In genomic region chr1:231385118-231385748, GRCh38 we compare ENCODE assay signal across 27 cellular contexts. TPM values are rescaled to one million over a fixed set of nuclear protein-coding genes. Genes with fewer than 3 reads are reported as not detected.
A peak's percentile ranks its signal among the peaks of the same experiment; 100 is the strongest.
DNase-seq lines count a peak whose midpoint lies in the region; ATAC-seq, FAIRE-seq and TF ChIP-seq lines count a peak whose summit lies in the region.
"Had no signal": no experiment of that assay in that cellular context is flagged by ENCODE, and none has a peak within 500 bp of the region (broad histone marks: within the 10 kb centered on the region; RNA-seq: fewer than 3 reads in every experiment).

No MANE protein-coding gene starts in this region.

- H3K27me3 ChIP-seq in HepG2 (ENCODE audit: control insufficient read depth in 1 of 2, insufficient read depth in 2 of 2, low read length in 2 of 2), result no peaks in the 10 kb centered on the region
- no peaks in the 10 kb centered on the region for H3K27me3 ChIP-seq in osteoblast (ENCODE audit: insufficient read depth, low read length)
- H3K27me3 ChIP-seq: BLaER1 had no signal

- DNase-seq in A549 (ENCODE audit: low read depth in 1 of 2, low spot score in 1 of 2) (no peak), HuH-7.5 (ENCODE audit: low spot score) (peak; percentile 27), T47D (ENCODE audit: low read depth in 1 of 2, low spot score in 1 of 2) (peak; percentile 39 to 83), HepG2 (ENCODE audit: low spot score) (peak; percentile 43), type B pancreatic cell (ENCODE audit: extremely low spot score, unreplicated experiment) (no peak), osteoblast (ENCODE audit: insufficient read length, low spot score, missing footprints) (no peak)
- DNase-seq in activated effector memory CD4-positive, alpha-beta T cell treated with Interleukin-2 at 50 U/mL for 16 hours, result no peak
- no peak for DNase-seq in effector memory CD8-positive, alpha-beta T cell
- DNase-seq: activated CD4-positive, alpha-beta T cell treated with anti-CD3 and anti-CD28 coated beads, Interleukin-2, amount 10 ng/mL, durations not matched to agents 7 days and 5 days; Caco-2; EL; endodermal cell; left ventricle myocardium superior; NCI-H1436 treated with DMSO at 0.1 percent for 48 hours; NCI-H774; stimulated activated CD4-positive, alpha-beta T cell treated with anti-CD3 and anti-CD28 coated beads, Interleukin-1b, Interleukin-23, amount 100 ng/mL, for 48 hours; substantia nigra had no signal

- TF ChIP-seq RAD21 in A549 (conservative IDR thresholded peaks at IDR 0.05 in 1 of 2, IDR thresholded peaks at IDR 0.05 in 1 of 2) (no peak), HepG2 (CRISPR knock-in tag; IDR thresholded peaks at IDR 0.05) (no peak)

- peaks cover 95% of the 10 kb centered on the region for H3K4me1 ChIP-seq in A549
- H3K4me1 ChIP-seq in HepG2 (ENCODE audit: insufficient read depth, low read length), result peaks cover 63% of the 10 kb centered on the region
- peaks cover 12% of the 10 kb centered on the region for H3K4me1 ChIP-seq in osteoblast (ENCODE audit: insufficient read depth, low read length)
- H3K4me1 ChIP-seq: BLaER1, prostate gland had no signal

- no peaks in the 10 kb centered on the region for H3K9me3 ChIP-seq in A549
- H3K9me3 ChIP-seq in HepG2 (ENCODE audit: low read length), result no peaks in the 10 kb centered on the region
- no peaks in the 10 kb centered on the region for H3K9me3 ChIP-seq in osteoblast (ENCODE audit: low read depth, low read length)
- H3K9me3 ChIP-seq: Caco-2, prostate gland had no signal

- H3K27ac Mint-ChIP-seq in type B pancreatic cell, result no peak overlapping the region
- no peak overlapping the region for H3K27ac Mint-ChIP-seq in effector memory CD8-positive, alpha-beta T cell
- H3K27ac Mint-ChIP-seq: activated CD4-positive, alpha-beta T cell treated with anti-CD3 and anti-CD28 coated beads, Interleukin-2, amount 10 ng/mL, durations not matched to agents 7 days and 5 days; activated naive CD8-positive, alpha-beta T cell; endodermal cell; T-helper 1 cell treated with Interleukin-12 subunit alpha and Interleukin-12 subunit beta and Interleukin-4 antibody, amounts not matched to agents 30 μg/mL and 1 μg/mL, for 36 hours had no signal

- peaks cover 75% of the 10 kb centered on the region for H4K20me1 ChIP-seq in HepG2 (ENCODE audit: insufficient read depth, low read length)
- peaks cover 16% of the 10 kb centered on the region for H4K20me1 ChIP-seq in osteoblast (ENCODE audit: insufficient read depth, low read length)

- H3K4me2 ChIP-seq in A549, result peak overlapping the region; percentile 43
- peak overlapping the region; percentile 5 for H3K4me2 ChIP-seq in HepG2 (ENCODE audit: low read depth, low read length)
- H3K4me2 ChIP-seq in osteoblast (ENCODE audit: insufficient read depth, low read length), result no peak overlapping the region
- H3K4me2 ChIP-seq: BLaER1 had no signal

- FAIRE-seq in A549 (lab: Jason Lieb, UNC) (no peak), HepG2 (lab: Jason Lieb, UNC) (peak; percentile 37)
- FAIRE-seq: GM18507, H54, urothelium cell line had no signal

- POLR2A ChIA-PET in A549 (lab: Yijun Ruan, JAX) (interaction anchor here (1.2 kb wide), 1 partner anchor 36 kb away, joined by 3 read pairs; no protein-coding TSS in a partner anchor), HepG2 (lab: Yijun Ruan, JAX) (interaction anchor here (0.6 to 1.6 kb wide), 2 partner anchors 143 to 147 kb away, joined by 3 read pairs; partner anchors contain the start of gene TSNAX)

- H3K36me3 Mint-ChIP-seq in type B pancreatic cell, result peaks cover 9% of the 10 kb centered on the region
- peaks cover 9% of the 10 kb centered on the region for H3K36me3 Mint-ChIP-seq in effector memory CD8-positive, alpha-beta T cell (ENCODE audit: insufficient read depth)

- CTCF ChIA-PET in A549 (lab: Yijun Ruan, JAX), result interaction anchor here (0.9 to 2.5 kb wide), 3 partner anchors 23 to 36 kb away, joined by 3 to 8 read pairs (median 7); no protein-coding TSS in a partner anchor
- CTCF ChIA-PET in HepG2 (lab: Yijun Ruan, JAX; ENCODE audit: low intra/inter-chr PET ratio, low total read pairs), result no interaction called here

- no peaks in the 10 kb centered on the region for H3K27me3 Mint-ChIP-seq in type B pancreatic cell
- H3K27me3 Mint-ChIP-seq in effector memory CD8-positive, alpha-beta T cell, result no peaks in the 10 kb centered on the region
- H3K27me3 Mint-ChIP-seq: activated CD4-positive, alpha-beta T cell treated with anti-CD3 and anti-CD28 coated beads, Interleukin-2, amount 10 ng/mL, durations not matched to agents 7 days and 5 days; activated naive CD8-positive, alpha-beta T cell had no signal

- TF ChIP-seq POLR2A in A549 (IDR thresholded peaks at IDR 0.05; ENCODE audit: low read length) (no peak), HepG2 (IDR thresholded peaks at IDR 0.05; ENCODE audit: insufficient read depth in 1 of 2, low read depth in 2 of 2, low read length in 2 of 2) (no peak)

- no peak overlapping the region for H3K9ac ChIP-seq in HepG2 (ENCODE audit: insufficient read depth, low read depth, low read length)
- H3K9ac ChIP-seq: BLaER1 had no signal

- H3K4me1 Mint-ChIP-seq in type B pancreatic cell (ENCODE audit: unreplicated experiment), result peaks cover 4% of the 10 kb centered on the region
- H3K4me1 Mint-ChIP-seq in effector memory CD8-positive, alpha-beta T cell (ENCODE audit: low read depth in 2 of 2), result peaks cover 17 to 35% of the 10 kb centered on the region in 2 donors
- H3K4me1 Mint-ChIP-seq: neural crest cell had no signal

- H3K36me3 ChIP-seq in HepG2 (replicated peaks in 1 of 2; ENCODE audit: control insufficient read depth in 1 of 2, insufficient read depth in 2 of 2, low read length in 2 of 2) (peaks cover 2 to 24% of the 10 kb centered on the region in 2 experiments), osteoblast (ENCODE audit: insufficient read depth, low read length) (no peaks in the 10 kb centered on the region)
- H3K36me3 ChIP-seq: prostate gland had no signal

- in situ Hi-C loops in T47D (cut with HindIII; ENCODE audit: low pct_unique_long_range_greater_than_20kb, low sequenced_read_pairs) (no loop called here), HepG2 (cut with HindIII; ENCODE audit: extremely low pct_ligation_motif_present, low pct_unique_long_range_greater_than_20kb) (no loop called here)

- peak overlapping the region; percentile 9 to 65; a peak in 3 of 6 replicates for H3K27ac ChIP-seq in A549
- H3K27ac ChIP-seq in HepG2 (ENCODE audit: extremely low read length, insufficient read depth, low read length), result peak overlapping the region; percentile 0
- H3K27ac ChIP-seq in osteoblast (ENCODE audit: low read depth, low read length), result no peak overlapping the region
- H3K27ac ChIP-seq: BLaER1, prostate gland, VCaP had no signal

- no peak overlapping the region for H3K4me3 Mint-ChIP-seq in type B pancreatic cell
- H3K4me3 Mint-ChIP-seq in effector memory CD8-positive, alpha-beta T cell, result no peak overlapping the region
- H3K4me3 Mint-ChIP-seq: activated CD4-positive, alpha-beta T cell treated with anti-CD3 and anti-CD28 coated beads, Interleukin-2, amount 10 ng/mL, durations not matched to agents 7 days and 5 days; activated naive CD8-positive, alpha-beta T cell; endodermal cell; neural crest cell; T-helper 1 cell treated with Interleukin-12 subunit alpha and Interleukin-12 subunit beta and Interleukin-4 antibody, amounts not matched to agents 30 μg/mL and 1 μg/mL, for 36 hours had no signal

- no peaks in the 10 kb centered on the region for H3K9me3 Mint-ChIP-seq in type B pancreatic cell
- H3K9me3 Mint-ChIP-seq in effector memory CD8-positive, alpha-beta T cell, result no peaks in the 10 kb centered on the region
- H3K9me3 Mint-ChIP-seq: activated CD4-positive, alpha-beta T cell treated with anti-CD3 and anti-CD28 coated beads, Interleukin-2, amount 10 ng/mL, durations not matched to agents 7 days and 5 days; endodermal cell; neural crest cell; T-helper 1 cell treated with Interleukin-12 subunit alpha and Interleukin-12 subunit beta and Interleukin-4 antibody, amounts not matched to agents 30 μg/mL and 1 μg/mL, for 36 hours had no signal

- TF ChIP-seq CTCF in A549 (IDR thresholded peaks at IDR 0.05) (no peak), HepG2 (CRISPR knock-in tag; IDR thresholded peaks at IDR 0.05) (no peak), type B pancreatic cell (conservative IDR thresholded peaks at IDR 0.05) (no peak), osteoblast (IDR thresholded peaks at IDR 0.05; ENCODE audit: extremely low read depth, low read depth, low read length) (no peak)

- H3K79me2 ChIP-seq in HepG2 (ENCODE audit: insufficient read depth, low read length), result peaks cover 95% of the 10 kb centered on the region
- peaks cover 69% of the 10 kb centered on the region for H3K79me2 ChIP-seq in osteoblast (ENCODE audit: insufficient read depth, low read length)

- H2AFZ ChIP-seq in HepG2 (ENCODE audit: low read length) (no peak overlapping the region), osteoblast (ENCODE audit: low read length) (no peak overlapping the region)

- TF ChIP-seq EP300 in A549 (IDR thresholded peaks at IDR 0.05) (no peak), HepG2 (IDR thresholded peaks at IDR 0.05; ENCODE audit: low read depth in 2 of 2, low read length in 2 of 2) (no peak; a peak in 1 of 4 replicates), HepG2 (CRISPR knock-in tag; IDR thresholded peaks at IDR 0.05; ENCODE audit: borderline replicate concordance) (no peak)

- no peak overlapping the region for H3K4me3 ChIP-seq in A549
- no peak overlapping the region for H3K4me3 ChIP-seq in HepG2 (replicated peaks in 1 of 3; ENCODE audit: insufficient read depth in 1 of 3, low read depth in 2 of 3, low read length in 3 of 3)
- H3K4me3 ChIP-seq in osteoblast (ENCODE audit: insufficient read depth, low read length), result no peak overlapping the region
- H3K4me3 ChIP-seq: BLaER1, prostate gland, skin epidermis had no signal

- BruUV-seq in HepG2 (replicated peaks; lab: Mats Ljungman, UMichigan), result no TSS peak

- intact Hi-C loops in HepG2 (cut with micrococcal nuclease; ENCODE audit: unreplicated experiment), result no loop called here

- 48% methylated on average over 3 of the region's 3 CpGs for WGBS in A549 (ENCODE audit: missing lambda C conversion rate)
- WGBS in HepG2 (ENCODE audit: low lambda C conversion rate), result 60% methylated on average over 3 of the region's 3 CpGs

- peak; percentile 35 to 43; a peak in 3 of 6 replicates for ATAC-seq in A549
- peak; percentile 71 for ATAC-seq in HepG2
- ATAC-seq in effector memory CD8-positive, alpha-beta T cell (replicated peaks), result no peak
- ATAC-seq: left ventricle myocardium superior had no signal

RNA-seq across cellular contexts. Expression of gene EGLN1, which starts 36.9 kb away (rescaled TPM):
- 114 and 156 TPM in 2 replicates for polyA plus RNA-seq in A549 (2011; rRNA removed)
- 21.0 and 24.8 TPM in 2 replicates for polyA plus RNA-seq in A549 (2012; cell fraction: cytosol; rRNA removed)
- 13.2 and 15.3 TPM in 2 replicates for polyA plus RNA-seq in A549 (2012; cell fraction: nucleus; rRNA removed)
- 55.2 to 58.7 TPM (median 57.7 TPM) in 3 replicates for polyA plus RNA-seq in A549 (2017; fragmentation: RNase III; extraction: RNeasy Plus Mini Kit Qiagen cat#74134 plus additional on column Dnase treatment)
- polyA minus RNA-seq in A549 (2011; rRNA and poly(A)+ RNA removed), result 48.9 and 52.9 TPM in 2 replicates
- total RNA-seq in HepG2 (2016; rRNA removed; fragmentation: Illumina TruSeq; extraction: Trizol), result 34.4 and 38.2 TPM in 2 replicates
- 5.4 and 8.9 TPM in 2 replicates for total RNA-seq in HepG2 (2016; cell fraction: cytosol; rRNA removed; fragmentation: Illumina TruSeq; extraction: Trizol; ENCODE audit: low read depth)
- total RNA-seq in HepG2 (2016; cell fraction: insoluble cytoplasmic fraction; rRNA removed; fragmentation: Illumina TruSeq; extraction: Trizol), result 35.4 and 39.1 TPM in 2 replicates
- 24.6 TPM in 2 replicates for total RNA-seq in HepG2 (2016; cell fraction: membrane; rRNA removed; fragmentation: Illumina TruSeq; extraction: Trizol)
- total RNA-seq in HepG2 (2016; cell fraction: nucleus; rRNA removed; fragmentation: Illumina TruSeq; extraction: Trizol), result 18.5 and 19.0 TPM in 2 replicates
- polyA plus RNA-seq in HepG2 (2011; rRNA removed), result 34.0 and 44.1 TPM in 2 replicates
- 14.2 and 22.5 TPM in 2 replicates for polyA plus RNA-seq in HepG2 (2011; cell fraction: cytosol; rRNA removed)
- polyA plus RNA-seq in HepG2 (2011; cell fraction: nucleus; rRNA removed), result 10.6 and 13.2 TPM in 2 replicates
- polyA plus RNA-seq in HepG2 (2012), result 42.4 and 51.8 TPM in 2 replicates
- polyA plus RNA-seq in HepG2 (2016; cell fraction: cytosol; fragmentation: Illumina TruSeq; extraction: Trizol; ENCODE audit: low read depth), result 3.9 and 5.0 TPM in 2 replicates
- polyA plus RNA-seq in HepG2 (2016; cell fraction: insoluble cytoplasmic fraction; fragmentation: Illumina TruSeq; extraction: Trizol; ENCODE audit: low read depth), result 29.2 and 31.8 TPM in 2 replicates
- 12.2 and 13.6 TPM in 2 replicates for polyA plus RNA-seq in HepG2 (2016; cell fraction: membrane; fragmentation: Illumina TruSeq; extraction: Trizol; ENCODE audit: low read depth)
- 14.1 and 15.7 TPM in 2 replicates for polyA plus RNA-seq in HepG2 (2016; cell fraction: nucleus; fragmentation: Illumina TruSeq; extraction: Trizol; ENCODE audit: insufficient read depth, low read depth)
- 10.6 and 21.6 TPM in 2 replicates for polyA minus RNA-seq in HepG2 (2011; rRNA and poly(A)+ RNA removed; ENCODE audit: low replicate concordance)
- 37.5 and 53.9 TPM in 2 replicates for polyA minus RNA-seq in HepG2 (2011; cell fraction: cytosol; rRNA and poly(A)+ RNA removed)
- polyA minus RNA-seq in HepG2 (2011; cell fraction: nucleus; rRNA and poly(A)+ RNA removed), result 54.3 and 59.9 TPM in 2 replicates
- total RNA-seq in type B pancreatic cell (ENCODE audit: low replicate concordance), result 24.2 and 27.2 TPM in 2 replicates
- total RNA-seq in osteoblast, result 32.1 and 52.5 TPM in 2 replicates

RNA-seq across cellular contexts. Expression of gene SPRTN, which starts 47.1 kb away (rescaled TPM):
- polyA plus RNA-seq in A549 (2011; rRNA removed) (17.9 and 21.0 TPM in 2 replicates), A549 (2017; fragmentation: RNase III; extraction: RNeasy Plus Mini Kit Qiagen cat#74134 plus additional on column Dnase treatment) (14.0 to 16.0 TPM (median 14.4 TPM) in 3 replicates), HepG2 (2011; rRNA removed) (3.9 and 4.2 TPM in 2 replicates)
- polyA plus RNA-seq in A549 (2012; cell fraction: cytosol; rRNA removed), result 13.4 and 18.0 TPM in 2 replicates
- 11.7 and 15.3 TPM in 2 replicates for polyA plus RNA-seq in A549 (2012; cell fraction: nucleus; rRNA removed)
- 29.9 and 31.7 TPM in 2 replicates for polyA minus RNA-seq in A549 (2011; rRNA and poly(A)+ RNA removed)
- total RNA-seq in HepG2 (2016; rRNA removed; fragmentation: Illumina TruSeq; extraction: Trizol) (15.2 and 17.7 TPM in 2 replicates), type B pancreatic cell (ENCODE audit: low replicate concordance) (12.3 and 14.5 TPM in 2 replicates), osteoblast (15.3 and 17.0 TPM in 2 replicates)
- total RNA-seq in HepG2 (2016; cell fraction: cytosol; rRNA removed; fragmentation: Illumina TruSeq; extraction: Trizol; ENCODE audit: low read depth), result 1.6 and 2.0 TPM in 2 replicates
- total RNA-seq in HepG2 (2016; cell fraction: insoluble cytoplasmic fraction; rRNA removed; fragmentation: Illumina TruSeq; extraction: Trizol), result 15.9 and 18.4 TPM in 2 replicates
- total RNA-seq in HepG2 (2016; cell fraction: membrane; rRNA removed; fragmentation: Illumina TruSeq; extraction: Trizol), result 5.3 and 5.5 TPM in 2 replicates
- 13.9 and 19.7 TPM in 2 replicates for total RNA-seq in HepG2 (2016; cell fraction: nucleus; rRNA removed; fragmentation: Illumina TruSeq; extraction: Trizol)
- polyA plus RNA-seq in HepG2 (2011; cell fraction: cytosol; rRNA removed), result 5.3 and 5.4 TPM in 2 replicates
- polyA plus RNA-seq in HepG2 (2011; cell fraction: nucleus; rRNA removed), result 4.3 and 5.4 TPM in 2 replicates
- 4.0 TPM in 2 replicates for polyA plus RNA-seq in HepG2 (2012)
- polyA plus RNA-seq in HepG2 (2016; cell fraction: cytosol; fragmentation: Illumina TruSeq; extraction: Trizol; ENCODE audit: low read depth), result 0.49 and 0.59 TPM in 2 replicates
- 17.4 and 18.3 TPM in 2 replicates for polyA plus RNA-seq in HepG2 (2016; cell fraction: insoluble cytoplasmic fraction; fragmentation: Illumina TruSeq; extraction: Trizol; ENCODE audit: low read depth)
- polyA plus RNA-seq in HepG2 (2016; cell fraction: membrane; fragmentation: Illumina TruSeq; extraction: Trizol; ENCODE audit: low read depth), result 1.9 and 2.2 TPM in 2 replicates
- 9.8 and 12.4 TPM in 2 replicates for polyA plus RNA-seq in HepG2 (2016; cell fraction: nucleus; fragmentation: Illumina TruSeq; extraction: Trizol; ENCODE audit: insufficient read depth, low read depth)
- 8.7 and 42.7 TPM in 2 replicates for polyA minus RNA-seq in HepG2 (2011; rRNA and poly(A)+ RNA removed; ENCODE audit: low replicate concordance)
- 5.3 and 9.5 TPM in 2 replicates for polyA minus RNA-seq in HepG2 (2011; cell fraction: cytosol; rRNA and poly(A)+ RNA removed)
- polyA minus RNA-seq in HepG2 (2011; cell fraction: nucleus; rRNA and poly(A)+ RNA removed), result 23.7 and 28.6 TPM in 2 replicates

RNA-seq across cellular contexts. Expression of gene EXOC8, which starts 47.6 kb away (rescaled TPM):
- 7.6 and 7.7 TPM in 2 replicates for polyA plus RNA-seq in A549 (2011; rRNA removed)
- 2.1 and 2.3 TPM in 2 replicates for polyA plus RNA-seq in A549 (2012; cell fraction: cytosol; rRNA removed)
- 2.8 and 3.6 TPM in 2 replicates for polyA plus RNA-seq in A549 (2012; cell fraction: nucleus; rRNA removed)
- polyA plus RNA-seq in A549 (2017; fragmentation: RNase III; extraction: RNeasy Plus Mini Kit Qiagen cat#74134 plus additional on column Dnase treatment), result 8.9 to 10.1 TPM (median 9.8 TPM) in 3 replicates
- 12.8 and 13.1 TPM in 2 replicates for polyA minus RNA-seq in A549 (2011; rRNA and poly(A)+ RNA removed)
- 7.9 and 12.0 TPM in 2 replicates for total RNA-seq in HepG2 (2016; rRNA removed; fragmentation: Illumina TruSeq; extraction: Trizol)
- 0.40 and 0.71 TPM in 2 replicates for total RNA-seq in HepG2 (2016; cell fraction: cytosol; rRNA removed; fragmentation: Illumina TruSeq; extraction: Trizol; ENCODE audit: low read depth)
- total RNA-seq in HepG2 (2016; cell fraction: insoluble cytoplasmic fraction; rRNA removed; fragmentation: Illumina TruSeq; extraction: Trizol), result 7.4 and 10.9 TPM in 2 replicates
- total RNA-seq in HepG2 (2016; cell fraction: membrane; rRNA removed; fragmentation: Illumina TruSeq; extraction: Trizol), result 2.4 and 3.3 TPM in 2 replicates
- 6.8 and 7.1 TPM in 2 replicates for total RNA-seq in HepG2 (2016; cell fraction: nucleus; rRNA removed; fragmentation: Illumina TruSeq; extraction: Trizol)
- polyA plus RNA-seq in HepG2 (2011; rRNA removed), result 2.1 and 2.4 TPM in 2 replicates
- 1.1 and 1.6 TPM in 2 replicates for polyA plus RNA-seq in HepG2 (2011; cell fraction: cytosol; rRNA removed)
- polyA plus RNA-seq in HepG2 (2011; cell fraction: nucleus; rRNA removed), result 2.8 and 3.3 TPM in 2 replicates
- 3.4 TPM in 2 replicates for polyA plus RNA-seq in HepG2 (2012)
- 0.14 and 0.19 TPM in 2 replicates for polyA plus RNA-seq in HepG2 (2016; cell fraction: cytosol; fragmentation: Illumina TruSeq; extraction: Trizol; ENCODE audit: low read depth)
- polyA plus RNA-seq in HepG2 (2016; cell fraction: insoluble cytoplasmic fraction; fragmentation: Illumina TruSeq; extraction: Trizol; ENCODE audit: low read depth), result 6.1 and 6.9 TPM in 2 replicates
- 0.82 and 0.91 TPM in 2 replicates for polyA plus RNA-seq in HepG2 (2016; cell fraction: membrane; fragmentation: Illumina TruSeq; extraction: Trizol; ENCODE audit: low read depth)
- 7.0 and 7.6 TPM in 2 replicates for polyA plus RNA-seq in HepG2 (2016; cell fraction: nucleus; fragmentation: Illumina TruSeq; extraction: Trizol; ENCODE audit: insufficient read depth, low read depth)
- polyA minus RNA-seq in HepG2 (2011; rRNA and poly(A)+ RNA removed; ENCODE audit: low replicate concordance), result 6.2 and 13.6 TPM in 2 replicates
- polyA minus RNA-seq in HepG2 (2011; cell fraction: cytosol; rRNA and poly(A)+ RNA removed), result 5.3 and 6.2 TPM in 2 replicates
- 6.1 and 6.2 TPM in 2 replicates for polyA minus RNA-seq in HepG2 (2011; cell fraction: nucleus; rRNA and poly(A)+ RNA removed)
- total RNA-seq in type B pancreatic cell (ENCODE audit: low replicate concordance), result 13.1 and 19.2 TPM in 2 replicates
- 14.4 and 16.3 TPM in 2 replicates for total RNA-seq in osteoblast

Comparison
In these comparisons a context has a peak if more than half of its experiments do, and no peak if none do; other contexts are left out.
1. DNase-seq: peak in HuH-7.5 (single experiment), T47D (2 of 2) and HepG2 (single experiment); none in A549 (0 of 2), type B pancreatic cell (single experiment), activated effector memory CD4-positive, alpha-beta T cell treated with Interleukin-2 at 50 U/mL for 16 hours (single experiment), osteoblast (single experiment) and effector memory CD8-positive, alpha-beta T cell (0 of 3).